Comparison of ENCODE assay signal across 1 cellular context in the genomic region with DNA sequence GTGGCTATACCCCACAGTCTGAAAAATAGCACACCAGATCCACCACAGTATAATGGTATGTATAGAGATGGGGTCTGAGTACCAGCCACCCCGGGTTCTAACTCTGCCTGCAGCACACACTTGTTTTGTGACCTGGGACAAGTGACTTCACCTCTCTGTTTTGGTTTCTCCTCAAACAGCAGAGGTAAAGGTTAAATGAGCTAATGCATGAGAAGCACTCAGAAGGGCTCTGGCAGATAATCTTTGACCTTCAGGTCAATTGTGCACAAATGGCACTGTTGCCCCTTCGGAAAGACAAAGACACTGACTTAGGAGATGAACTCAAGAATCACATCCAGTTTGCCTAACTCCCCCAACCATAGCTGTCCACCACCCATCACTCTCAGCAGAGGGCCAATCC.
TF ChIP-seq lines count a peak whose summit lies in the region.

No MANE protein-coding gene starts in this region.

TF ChIP-seq in HepG2, 621 proteins besides CTCF, POLR2A, EP300 and RAD21:
- TF ChIP-seq ZNF367 (CRISPR knock-in tag; IDR thresholded peaks at IDR 0.05; ENCODE audit: borderline replicate concordance) = no peak
- peak; percentile 41; the same call in 1 of the 2 replicates for TF ChIP-seq HNF4A (CRISPR knock-in tag; IDR thresholded peaks at IDR 0.05)
- TF ChIP-seq NKX3-1 (CRISPR knock-in tag; IDR thresholded peaks at IDR 0.05) = no peak
- TF ChIP-seq MATR3 (CRISPR knock-in tag; IDR thresholded peaks at IDR 0.05) = no peak
- no peak for TF ChIP-seq ZNF761 (CRISPR knock-in tag; conservative IDR thresholded peaks at IDR 0.05)
- TF ChIP-seq ZFP62 (CRISPR knock-in tag; IDR thresholded peaks at IDR 0.05) = no peak
- no peak for TF ChIP-seq PAF1 (CRISPR knock-in tag; IDR thresholded peaks at IDR 0.05)
- no peak for TF ChIP-seq ZFP82 (CRISPR knock-in tag; IDR thresholded peaks at IDR 0.05; ENCODE audit: borderline replicate concordance)
- TF ChIP-seq HOXD1 (CRISPR knock-in tag; IDR thresholded peaks at IDR 0.05) = no peak
- TF ChIP-seq, protein P1, sequence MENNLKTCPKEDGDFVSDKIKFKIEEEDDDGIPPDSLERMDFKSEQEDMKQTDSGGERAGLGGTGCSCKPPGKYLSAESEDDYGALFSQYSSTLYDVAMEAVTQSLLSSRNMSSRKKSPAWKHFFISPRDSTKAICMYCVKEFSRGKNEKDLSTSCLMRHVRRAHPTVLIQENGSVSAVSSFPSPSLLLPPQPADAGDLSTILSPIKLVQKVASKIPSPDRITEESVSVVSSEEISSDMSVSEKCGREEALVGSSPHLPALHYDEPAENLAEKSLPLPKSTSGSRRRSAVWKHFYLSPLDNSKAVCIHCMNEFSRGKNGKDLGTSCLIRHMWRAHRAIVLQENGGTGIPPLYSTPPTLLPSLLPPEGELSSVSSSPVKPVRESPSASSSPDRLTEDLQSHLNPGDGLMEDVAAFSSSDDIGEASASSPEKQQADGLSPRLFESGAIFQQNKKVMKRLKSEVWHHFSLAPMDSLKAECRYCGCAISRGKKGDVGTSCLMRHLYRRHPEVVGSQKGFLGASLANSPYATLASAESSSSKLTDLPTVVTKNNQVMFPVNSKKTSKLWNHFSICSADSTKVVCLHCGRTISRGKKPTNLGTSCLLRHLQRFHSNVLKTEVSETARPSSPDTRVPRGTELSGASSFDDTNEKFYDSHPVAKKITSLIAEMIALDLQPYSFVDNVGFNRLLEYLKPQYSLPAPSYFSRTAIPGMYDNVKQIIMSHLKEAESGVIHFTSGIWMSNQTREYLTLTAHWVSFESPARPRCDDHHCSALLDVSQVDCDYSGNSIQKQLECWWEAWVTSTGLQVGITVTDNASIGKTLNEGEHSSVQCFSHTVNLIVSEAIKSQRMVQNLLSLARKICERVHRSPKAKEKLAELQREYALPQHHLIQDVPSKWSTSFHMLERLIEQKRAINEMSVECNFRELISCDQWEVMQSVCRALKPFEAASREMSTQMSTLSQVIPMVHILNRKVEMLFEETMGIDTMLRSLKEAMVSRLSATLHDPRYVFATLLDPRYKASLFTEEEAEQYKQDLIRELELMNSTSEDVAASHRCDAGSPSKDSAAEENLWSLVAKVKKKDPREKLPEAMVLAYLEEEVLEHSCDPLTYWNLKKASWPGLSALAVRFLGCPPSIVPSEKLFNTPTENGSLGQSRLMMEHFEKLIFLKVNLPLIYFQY (CRISPR knock-in tag; IDR thresholded peaks at IDR 0.05; ENCODE audit: borderline replicate concordance) = no peak
- TF ChIP-seq ZNF776 (CRISPR knock-in tag; IDR thresholded peaks at IDR 0.05) = no peak
- TF ChIP-seq, protein P2, sequence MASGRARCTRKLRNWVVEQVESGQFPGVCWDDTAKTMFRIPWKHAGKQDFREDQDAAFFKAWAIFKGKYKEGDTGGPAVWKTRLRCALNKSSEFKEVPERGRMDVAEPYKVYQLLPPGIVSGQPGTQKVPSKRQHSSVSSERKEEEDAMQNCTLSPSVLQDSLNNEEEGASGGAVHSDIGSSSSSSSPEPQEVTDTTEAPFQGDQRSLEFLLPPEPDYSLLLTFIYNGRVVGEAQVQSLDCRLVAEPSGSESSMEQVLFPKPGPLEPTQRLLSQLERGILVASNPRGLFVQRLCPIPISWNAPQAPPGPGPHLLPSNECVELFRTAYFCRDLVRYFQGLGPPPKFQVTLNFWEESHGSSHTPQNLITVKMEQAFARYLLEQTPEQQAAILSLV (CRISPR knock-in tag; IDR thresholded peaks at IDR 0.05; ENCODE audit: borderline replicate concordance) = no peak
- no peak for TF ChIP-seq ZNF224 (CRISPR knock-in tag; IDR thresholded peaks at IDR 0.05)
- 0 out of 2 replicates have a peak, but pooled peaks have one; percentile 10 for TF ChIP-seq ZNF501 (CRISPR knock-in tag; IDR thresholded peaks at IDR 0.05)
- 0 out of 2 replicates have a peak, but pooled peaks have one; percentile 16 for TF ChIP-seq ZMYM3 (CRISPR knock-in tag; IDR thresholded peaks at IDR 0.05)
- TF ChIP-seq, protein P3, sequence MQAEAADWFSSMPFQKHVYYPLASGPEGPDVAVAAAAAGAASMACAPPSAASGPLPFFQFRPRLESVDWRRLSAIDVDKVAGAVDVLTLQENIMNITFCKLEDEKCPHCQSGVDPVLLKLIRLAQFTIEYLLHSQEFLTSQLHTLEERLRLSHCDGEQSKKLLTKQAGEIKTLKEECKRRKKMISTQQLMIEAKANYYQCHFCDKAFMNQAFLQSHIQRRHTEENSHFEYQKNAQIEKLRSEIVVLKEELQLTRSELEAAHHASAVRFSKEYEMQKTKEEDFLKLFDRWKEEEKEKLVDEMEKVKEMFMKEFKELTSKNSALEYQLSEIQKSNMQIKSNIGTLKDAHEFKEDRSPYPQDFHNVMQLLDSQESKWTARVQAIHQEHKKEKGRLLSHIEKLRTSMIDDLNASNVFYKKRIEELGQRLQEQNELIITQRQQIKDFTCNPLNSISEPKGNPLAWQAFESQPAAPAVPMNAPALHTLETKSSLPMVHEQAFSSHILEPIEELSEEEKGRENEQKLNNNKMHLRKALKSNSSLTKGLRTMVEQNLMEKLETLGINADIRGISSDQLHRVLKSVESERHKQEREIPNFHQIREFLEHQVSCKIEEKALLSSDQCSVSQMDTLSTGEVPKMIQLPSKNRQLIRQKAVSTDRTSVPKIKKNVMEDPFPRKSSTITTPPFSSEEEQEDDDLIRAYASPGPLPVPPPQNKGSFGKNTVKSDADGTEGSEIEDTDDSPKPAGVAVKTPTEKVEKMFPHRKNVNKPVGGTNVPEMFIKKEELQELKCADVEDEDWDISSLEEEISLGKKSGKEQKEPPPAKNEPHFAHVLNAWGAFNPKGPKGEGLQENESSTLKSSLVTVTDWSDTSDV (CRISPR knock-in tag; IDR thresholded peaks at IDR 0.05) = no peak
- TF ChIP-seq, protein P4, sequence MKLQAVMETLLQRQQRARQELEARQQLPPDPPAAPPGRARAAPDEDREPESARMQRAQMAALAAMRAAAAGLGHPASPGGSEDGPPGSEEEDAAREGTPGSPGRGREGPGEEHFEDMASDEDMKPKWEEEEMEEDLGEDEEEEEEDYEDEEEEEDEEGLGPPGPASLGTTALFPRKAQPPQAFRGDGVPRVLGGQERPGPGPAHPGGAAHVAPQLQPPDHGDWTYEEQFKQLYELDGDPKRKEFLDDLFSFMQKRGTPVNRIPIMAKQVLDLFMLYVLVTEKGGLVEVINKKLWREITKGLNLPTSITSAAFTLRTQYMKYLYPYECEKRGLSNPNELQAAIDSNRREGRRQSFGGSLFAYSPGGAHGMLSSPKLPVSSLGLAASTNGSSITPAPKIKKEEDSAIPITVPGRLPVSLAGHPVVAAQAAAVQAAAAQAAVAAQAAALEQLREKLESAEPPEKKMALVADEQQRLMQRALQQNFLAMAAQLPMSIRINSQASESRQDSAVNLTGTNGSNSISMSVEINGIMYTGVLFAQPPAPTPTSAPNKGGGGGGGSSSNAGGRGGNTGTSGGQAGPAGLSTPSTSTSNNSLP (IDR thresholded peaks at IDR 0.05; ENCODE audit: low read depth, low read length) = no peak
- no peak for TF ChIP-seq ZNF20 (CRISPR knock-in tag; IDR thresholded peaks at IDR 0.05)
- TF ChIP-seq MEIS2 (CRISPR knock-in tag; IDR thresholded peaks at IDR 0.05) = no peak
- TF ChIP-seq DNMT3B (CRISPR knock-in tag; conservative IDR thresholded peaks at IDR 0.05) = no peak
- TF ChIP-seq ZNF768 (CRISPR knock-in tag; IDR thresholded peaks at IDR 0.05) = peak; percentile 35; the same call in 1 of the 2 replicates
- TF ChIP-seq SNAPC2 (CRISPR knock-in tag; IDR thresholded peaks at IDR 0.05) = no peak
- TF ChIP-seq SMAD3 (CRISPR knock-in tag; IDR thresholded peaks at IDR 0.05) = no peak
- TF ChIP-seq SIX1 (CRISPR knock-in tag; IDR thresholded peaks at IDR 0.05; ENCODE audit: borderline replicate concordance) = no peak
- TF ChIP-seq RXRA (CRISPR knock-in tag; IDR thresholded peaks at IDR 0.05) = no peak
- TF ChIP-seq ZNF180 (CRISPR knock-in tag; IDR thresholded peaks at IDR 0.05; ENCODE audit: borderline replicate concordance, low read depth) = no peak
- no peak for TF ChIP-seq NBN (conservative IDR thresholded peaks at IDR 0.05)
- TF ChIP-seq NFIC (IDR thresholded peaks at IDR 0.05; ENCODE audit: low read length) = no peak
- 0 out of 2 replicates have a peak, but pooled peaks have one; percentile 29 for TF ChIP-seq NR2F6 (IDR thresholded peaks at IDR 0.05)
- TF ChIP-seq NR2F6 (CRISPR knock-in tag; IDR thresholded peaks at IDR 0.05) = no peak
- TF ChIP-seq, protein P5, sequence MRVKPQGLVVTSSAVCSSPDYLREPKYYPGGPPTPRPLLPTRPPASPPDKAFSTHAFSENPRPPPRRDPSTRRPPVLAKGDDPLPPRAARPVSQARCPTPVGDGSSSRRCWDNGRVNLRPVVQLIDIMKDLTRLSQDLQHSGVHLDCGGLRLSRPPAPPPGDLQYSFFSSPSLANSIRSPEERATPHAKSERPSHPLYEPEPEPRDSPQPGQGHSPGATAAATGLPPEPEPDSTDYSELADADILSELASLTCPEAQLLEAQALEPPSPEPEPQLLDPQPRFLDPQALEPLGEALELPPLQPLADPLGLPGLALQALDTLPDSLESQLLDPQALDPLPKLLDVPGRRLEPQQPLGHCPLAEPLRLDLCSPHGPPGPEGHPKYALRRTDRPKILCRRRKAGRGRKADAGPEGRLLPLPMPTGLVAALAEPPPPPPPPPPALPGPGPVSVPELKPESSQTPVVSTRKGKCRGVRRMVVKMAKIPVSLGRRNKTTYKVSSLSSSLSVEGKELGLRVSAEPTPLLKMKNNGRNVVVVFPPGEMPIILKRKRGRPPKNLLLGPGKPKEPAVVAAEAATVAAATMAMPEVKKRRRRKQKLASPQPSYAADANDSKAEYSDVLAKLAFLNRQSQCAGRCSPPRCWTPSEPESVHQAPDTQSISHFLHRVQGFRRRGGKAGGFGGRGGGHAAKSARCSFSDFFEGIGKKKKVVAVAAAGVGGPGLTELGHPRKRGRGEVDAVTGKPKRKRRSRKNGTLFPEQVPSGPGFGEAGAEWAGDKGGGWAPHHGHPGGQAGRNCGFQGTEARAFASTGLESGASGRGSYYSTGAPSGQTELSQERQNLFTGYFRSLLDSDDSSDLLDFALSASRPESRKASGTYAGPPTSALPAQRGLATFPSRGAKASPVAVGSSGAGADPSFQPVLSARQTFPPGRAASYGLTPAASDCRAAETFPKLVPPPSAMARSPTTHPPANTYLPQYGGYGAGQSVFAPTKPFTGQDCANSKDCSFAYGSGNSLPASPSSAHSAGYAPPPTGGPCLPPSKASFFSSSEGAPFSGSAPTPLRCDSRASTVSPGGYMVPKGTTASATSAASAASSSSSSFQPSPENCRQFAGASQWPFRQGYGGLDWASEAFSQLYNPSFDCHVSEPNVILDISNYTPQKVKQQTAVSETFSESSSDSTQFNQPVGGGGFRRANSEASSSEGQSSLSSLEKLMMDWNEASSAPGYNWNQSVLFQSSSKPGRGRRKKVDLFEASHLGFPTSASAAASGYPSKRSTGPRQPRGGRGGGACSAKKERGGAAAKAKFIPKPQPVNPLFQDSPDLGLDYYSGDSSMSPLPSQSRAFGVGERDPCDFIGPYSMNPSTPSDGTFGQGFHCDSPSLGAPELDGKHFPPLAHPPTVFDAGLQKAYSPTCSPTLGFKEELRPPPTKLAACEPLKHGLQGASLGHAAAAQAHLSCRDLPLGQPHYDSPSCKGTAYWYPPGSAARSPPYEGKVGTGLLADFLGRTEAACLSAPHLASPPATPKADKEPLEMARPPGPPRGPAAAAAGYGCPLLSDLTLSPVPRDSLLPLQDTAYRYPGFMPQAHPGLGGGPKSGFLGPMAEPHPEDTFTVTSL (CRISPR knock-in tag; IDR thresholded peaks at IDR 0.05; ENCODE audit: borderline replicate concordance) = no peak
- TF ChIP-seq, protein P6, sequence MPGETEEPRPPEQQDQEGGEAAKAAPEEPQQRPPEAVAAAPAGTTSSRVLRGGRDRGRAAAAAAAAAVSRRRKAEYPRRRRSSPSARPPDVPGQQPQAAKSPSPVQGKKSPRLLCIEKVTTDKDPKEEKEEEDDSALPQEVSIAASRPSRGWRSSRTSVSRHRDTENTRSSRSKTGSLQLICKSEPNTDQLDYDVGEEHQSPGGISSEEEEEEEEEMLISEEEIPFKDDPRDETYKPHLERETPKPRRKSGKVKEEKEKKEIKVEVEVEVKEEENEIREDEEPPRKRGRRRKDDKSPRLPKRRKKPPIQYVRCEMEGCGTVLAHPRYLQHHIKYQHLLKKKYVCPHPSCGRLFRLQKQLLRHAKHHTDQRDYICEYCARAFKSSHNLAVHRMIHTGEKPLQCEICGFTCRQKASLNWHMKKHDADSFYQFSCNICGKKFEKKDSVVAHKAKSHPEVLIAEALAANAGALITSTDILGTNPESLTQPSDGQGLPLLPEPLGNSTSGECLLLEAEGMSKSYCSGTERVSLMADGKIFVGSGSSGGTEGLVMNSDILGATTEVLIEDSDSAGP (CRISPR knock-in tag; IDR thresholded peaks at IDR 0.05; ENCODE audit: borderline replicate concordance) = no peak
- TF ChIP-seq, protein P7, sequence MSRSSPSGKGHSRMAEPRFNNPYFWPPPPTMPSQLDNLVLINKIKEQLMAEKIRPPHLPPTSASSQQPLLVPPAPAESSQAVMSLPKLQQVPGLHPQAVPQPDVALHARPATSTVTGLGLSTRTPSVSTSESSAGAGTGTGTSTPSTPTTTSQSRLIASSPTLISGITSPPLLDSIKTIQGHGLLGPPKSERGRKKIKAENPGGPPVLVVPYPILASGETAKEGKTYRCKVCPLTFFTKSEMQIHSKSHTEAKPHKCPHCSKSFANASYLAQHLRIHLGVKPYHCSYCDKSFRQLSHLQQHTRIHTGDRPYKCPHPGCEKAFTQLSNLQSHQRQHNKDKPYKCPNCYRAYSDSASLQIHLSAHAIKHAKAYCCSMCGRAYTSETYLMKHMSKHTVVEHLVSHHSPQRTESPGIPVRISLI (CRISPR knock-in tag; IDR thresholded peaks at IDR 0.05; ENCODE audit: borderline replicate concordance) = no peak
- no peak for TF ChIP-seq FIP1L1 (IDR thresholded peaks at IDR 0.05; ENCODE audit: borderline replicate concordance, insufficient read depth, low read depth, low read length)
- no peak for TF ChIP-seq KAT7 (CRISPR knock-in tag; IDR thresholded peaks at IDR 0.05; ENCODE audit: borderline replicate concordance)
- TF ChIP-seq, protein P8, sequence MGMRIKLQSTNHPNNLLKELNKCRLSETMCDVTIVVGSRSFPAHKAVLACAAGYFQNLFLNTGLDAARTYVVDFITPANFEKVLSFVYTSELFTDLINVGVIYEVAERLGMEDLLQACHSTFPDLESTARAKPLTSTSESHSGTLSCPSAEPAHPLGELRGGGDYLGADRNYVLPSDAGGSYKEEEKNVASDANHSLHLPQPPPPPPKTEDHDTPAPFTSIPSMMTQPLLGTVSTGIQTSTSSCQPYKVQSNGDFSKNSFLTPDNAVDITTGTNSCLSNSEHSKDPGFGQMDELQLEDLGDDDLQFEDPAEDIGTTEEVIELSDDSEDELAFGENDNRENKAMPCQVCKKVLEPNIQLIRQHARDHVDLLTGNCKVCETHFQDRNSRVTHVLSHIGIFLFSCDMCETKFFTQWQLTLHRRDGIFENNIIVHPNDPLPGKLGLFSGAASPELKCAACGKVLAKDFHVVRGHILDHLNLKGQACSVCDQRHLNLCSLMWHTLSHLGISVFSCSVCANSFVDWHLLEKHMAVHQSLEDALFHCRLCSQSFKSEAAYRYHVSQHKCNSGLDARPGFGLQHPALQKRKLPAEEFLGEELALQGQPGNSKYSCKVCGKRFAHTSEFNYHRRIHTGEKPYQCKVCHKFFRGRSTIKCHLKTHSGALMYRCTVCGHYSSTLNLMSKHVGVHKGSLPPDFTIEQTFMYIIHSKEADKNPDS (CRISPR knock-in tag; IDR thresholded peaks at IDR 0.05) = no peak
- no peak for TF ChIP-seq ZNF354B (CRISPR knock-in tag; IDR thresholded peaks at IDR 0.05)
- TF ChIP-seq KLF12 (CRISPR knock-in tag; IDR thresholded peaks at IDR 0.05; ENCODE audit: borderline replicate concordance) = no peak
- no peak for TF ChIP-seq MTF2 (CRISPR knock-in tag; IDR thresholded peaks at IDR 0.05; ENCODE audit: borderline replicate concordance)
- no peak for TF ChIP-seq ZNF567 (CRISPR knock-in tag; IDR thresholded peaks at IDR 0.05; ENCODE audit: borderline replicate concordance)
- TF ChIP-seq RFX1 (IDR thresholded peaks at IDR 0.05) = no peak
- no peak for TF ChIP-seq CREB1 (IDR thresholded peaks at IDR 0.05)
- TF ChIP-seq CREB1 (CRISPR knock-in tag; IDR thresholded peaks at IDR 0.05) = no peak
- TF ChIP-seq KLF16 (CRISPR knock-in tag; IDR thresholded peaks at IDR 0.05) = no peak
- no peak for TF ChIP-seq PHF8 (CRISPR knock-in tag; IDR thresholded peaks at IDR 0.05)
